In the genomic region with DNA sequence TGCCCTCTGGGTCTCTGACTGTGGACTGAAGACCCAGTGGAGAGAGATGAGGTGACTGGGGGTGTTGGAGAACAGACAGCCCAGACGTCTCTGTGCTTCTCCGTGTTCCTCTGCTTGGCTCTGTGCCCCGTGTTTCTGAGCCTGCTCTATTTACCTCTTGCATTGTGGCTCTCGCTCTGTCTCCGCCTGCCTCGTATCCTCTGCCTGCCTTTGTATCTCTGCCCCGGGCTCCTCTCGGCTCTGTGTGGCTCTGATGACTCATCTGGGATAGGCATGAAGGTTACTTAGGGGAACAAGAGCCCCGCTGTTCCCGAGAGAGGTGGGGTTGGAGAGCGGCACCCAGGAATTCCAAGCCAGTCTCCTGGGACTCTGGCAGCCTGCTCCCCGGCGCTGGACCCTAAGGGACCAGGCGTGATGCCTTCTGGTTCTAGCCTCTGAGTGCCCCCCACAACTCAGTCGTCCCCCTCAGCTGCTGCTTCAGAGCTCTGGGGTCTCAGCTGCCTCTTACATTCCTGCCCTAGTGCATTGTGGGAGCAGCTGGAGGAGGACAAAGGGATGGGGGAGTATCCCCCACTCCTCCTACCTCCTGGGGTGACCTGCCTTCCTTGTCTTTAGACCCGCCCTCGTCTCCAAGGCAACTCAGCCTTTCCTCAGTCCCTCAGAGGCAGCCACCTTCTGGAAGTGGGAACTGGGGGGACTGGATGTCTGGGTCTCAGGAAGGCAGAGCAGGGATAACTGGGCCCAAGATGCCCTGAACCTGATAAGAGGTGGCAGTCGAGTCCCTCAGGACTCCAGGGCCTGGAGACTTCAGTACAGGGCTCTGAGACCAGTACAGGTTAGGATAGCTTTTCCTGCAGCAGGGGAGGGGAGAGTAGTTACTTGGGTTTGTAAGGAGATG, we compare ENCODE assay signal across 1 cellular context.
TF ChIP-seq lines count a peak whose summit lies in the region.

No MANE protein-coding gene starts in this region.

TF ChIP-seq in HepG2, 621 proteins besides CTCF, POLR2A, EP300 and RAD21 (continued from another document):
- TF ChIP-seq, protein P1, sequence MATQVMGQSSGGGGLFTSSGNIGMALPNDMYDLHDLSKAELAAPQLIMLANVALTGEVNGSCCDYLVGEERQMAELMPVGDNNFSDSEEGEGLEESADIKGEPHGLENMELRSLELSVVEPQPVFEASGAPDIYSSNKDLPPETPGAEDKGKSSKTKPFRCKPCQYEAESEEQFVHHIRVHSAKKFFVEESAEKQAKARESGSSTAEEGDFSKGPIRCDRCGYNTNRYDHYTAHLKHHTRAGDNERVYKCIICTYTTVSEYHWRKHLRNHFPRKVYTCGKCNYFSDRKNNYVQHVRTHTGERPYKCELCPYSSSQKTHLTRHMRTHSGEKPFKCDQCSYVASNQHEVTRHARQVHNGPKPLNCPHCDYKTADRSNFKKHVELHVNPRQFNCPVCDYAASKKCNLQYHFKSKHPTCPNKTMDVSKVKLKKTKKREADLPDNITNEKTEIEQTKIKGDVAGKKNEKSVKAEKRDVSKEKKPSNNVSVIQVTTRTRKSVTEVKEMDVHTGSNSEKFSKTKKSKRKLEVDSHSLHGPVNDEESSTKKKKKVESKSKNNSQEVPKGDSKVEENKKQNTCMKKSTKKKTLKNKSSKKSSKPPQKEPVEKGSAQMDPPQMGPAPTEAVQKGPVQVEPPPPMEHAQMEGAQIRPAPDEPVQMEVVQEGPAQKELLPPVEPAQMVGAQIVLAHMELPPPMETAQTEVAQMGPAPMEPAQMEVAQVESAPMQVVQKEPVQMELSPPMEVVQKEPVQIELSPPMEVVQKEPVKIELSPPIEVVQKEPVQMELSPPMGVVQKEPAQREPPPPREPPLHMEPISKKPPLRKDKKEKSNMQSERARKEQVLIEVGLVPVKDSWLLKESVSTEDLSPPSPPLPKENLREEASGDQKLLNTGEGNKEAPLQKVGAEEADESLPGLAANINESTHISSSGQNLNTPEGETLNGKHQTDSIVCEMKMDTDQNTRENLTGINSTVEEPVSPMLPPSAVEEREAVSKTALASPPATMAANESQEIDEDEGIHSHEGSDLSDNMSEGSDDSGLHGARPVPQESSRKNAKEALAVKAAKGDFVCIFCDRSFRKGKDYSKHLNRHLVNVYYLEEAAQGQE (IDR thresholded peaks at IDR 0.05; ENCODE audit: borderline replicate concordance in 1 of 2, low read depth in 1 of 2, low read length in 2 of 2) = 0 out of 4 replicates have a peak, but pooled peaks of 1 of the 2 experiments have one; percentile 11
- TF ChIP-seq ZNF790 (CRISPR knock-in tag; IDR thresholded peaks at IDR 0.05; ENCODE audit: borderline replicate concordance) = 0 out of 2 replicates have a peak, but pooled peaks have one; percentile 41
- TF ChIP-seq SIN3B (IDR thresholded peaks at IDR 0.05; ENCODE audit: low read length) = no peak
- peak; percentile 60; the same call in 1 of the 2 replicates for TF ChIP-seq KAT8 (CRISPR knock-in tag; IDR thresholded peaks at IDR 0.05)
- TF ChIP-seq, protein P2, sequence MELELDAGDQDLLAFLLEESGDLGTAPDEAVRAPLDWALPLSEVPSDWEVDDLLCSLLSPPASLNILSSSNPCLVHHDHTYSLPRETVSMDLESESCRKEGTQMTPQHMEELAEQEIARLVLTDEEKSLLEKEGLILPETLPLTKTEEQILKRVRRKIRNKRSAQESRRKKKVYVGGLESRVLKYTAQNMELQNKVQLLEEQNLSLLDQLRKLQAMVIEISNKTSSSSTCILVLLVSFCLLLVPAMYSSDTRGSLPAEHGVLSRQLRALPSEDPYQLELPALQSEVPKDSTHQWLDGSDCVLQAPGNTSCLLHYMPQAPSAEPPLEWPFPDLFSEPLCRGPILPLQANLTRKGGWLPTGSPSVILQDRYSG (CRISPR knock-in tag; IDR thresholded peaks at IDR 0.05) = no peak
- no peak for TF ChIP-seq ZNF317 (CRISPR knock-in tag; IDR thresholded peaks at IDR 0.05)
- TF ChIP-seq, protein P3, sequence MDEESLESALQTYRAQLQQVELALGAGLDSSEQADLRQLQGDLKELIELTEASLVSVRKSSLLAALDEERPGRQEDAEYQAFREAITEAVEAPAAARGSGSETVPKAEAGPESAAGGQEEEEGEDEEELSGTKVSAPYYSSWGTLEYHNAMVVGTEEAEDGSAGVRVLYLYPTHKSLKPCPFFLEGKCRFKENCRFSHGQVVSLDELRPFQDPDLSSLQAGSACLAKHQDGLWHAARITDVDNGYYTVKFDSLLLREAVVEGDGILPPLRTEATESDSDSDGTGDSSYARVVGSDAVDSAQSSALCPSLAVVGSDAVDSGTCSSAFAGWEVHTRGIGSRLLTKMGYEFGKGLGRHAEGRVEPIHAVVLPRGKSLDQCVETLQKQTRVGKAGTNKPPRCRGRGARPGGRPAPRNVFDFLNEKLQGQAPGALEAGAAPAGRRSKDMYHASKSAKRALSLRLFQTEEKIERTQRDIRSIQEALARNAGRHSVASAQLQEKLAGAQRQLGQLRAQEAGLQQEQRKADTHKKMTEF (CRISPR knock-in tag; IDR thresholded peaks at IDR 0.05) = peak; percentile 67
- no peak for TF ChIP-seq ZNF891 (CRISPR knock-in tag; IDR thresholded peaks at IDR 0.05)
- no peak for TF ChIP-seq FOXJ3 (CRISPR knock-in tag; IDR thresholded peaks at IDR 0.05; ENCODE audit: borderline replicate concordance)
- TF ChIP-seq ZNF598 (CRISPR knock-in tag; IDR thresholded peaks at IDR 0.05; ENCODE audit: borderline replicate concordance) = no peak
- TF ChIP-seq ZNF143 (CRISPR knock-in tag; IDR thresholded peaks at IDR 0.05) = peak; percentile 65
- no peak for TF ChIP-seq FOXA1 (IDR thresholded peaks at IDR 0.05)
- TF ChIP-seq FOXA1 (CRISPR knock-in tag; IDR thresholded peaks at IDR 0.05) = peak; percentile 45
- 0 out of 2 replicates have a peak, but pooled peaks have one; percentile 58 for TF ChIP-seq ZFP90 (CRISPR knock-in tag; IDR thresholded peaks at IDR 0.05; ENCODE audit: borderline replicate concordance)
- TF ChIP-seq PAF1 (CRISPR knock-in tag; IDR thresholded peaks at IDR 0.05) = no peak
- peak; percentile 76; the same call in 1 of the 2 replicates for TF ChIP-seq ZBTB7B (CRISPR knock-in tag; IDR thresholded peaks at IDR 0.05)
- TF ChIP-seq PHF8 (CRISPR knock-in tag; IDR thresholded peaks at IDR 0.05) = peak; percentile 42; the same call in 1 of the 2 replicates
- no peak for TF ChIP-seq SMARCC2 (IDR thresholded peaks at IDR 0.05)
- TF ChIP-seq, protein P4, sequence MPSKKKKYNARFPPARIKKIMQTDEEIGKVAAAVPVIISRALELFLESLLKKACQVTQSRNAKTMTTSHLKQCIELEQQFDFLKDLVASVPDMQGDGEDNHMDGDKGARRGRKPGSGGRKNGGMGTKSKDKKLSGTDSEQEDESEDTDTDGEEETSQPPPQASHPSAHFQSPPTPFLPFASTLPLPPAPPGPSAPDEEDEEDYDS (CRISPR knock-in tag; IDR thresholded peaks at IDR 0.05) = peak; percentile 55; the same call in 1 of the 2 replicates
- TF ChIP-seq ATF7-NPFF (CRISPR knock-in tag; IDR thresholded peaks at IDR 0.05; ENCODE audit: low read depth) = 0 out of 2 replicates have a peak, but pooled peaks have one; percentile 38
- peak; percentile 76; the same call in 1 of the 2 replicates for TF ChIP-seq ZNF788 (CRISPR knock-in tag; IDR thresholded peaks at IDR 0.05; ENCODE audit: borderline replicate concordance)
- TF ChIP-seq, protein P5, sequence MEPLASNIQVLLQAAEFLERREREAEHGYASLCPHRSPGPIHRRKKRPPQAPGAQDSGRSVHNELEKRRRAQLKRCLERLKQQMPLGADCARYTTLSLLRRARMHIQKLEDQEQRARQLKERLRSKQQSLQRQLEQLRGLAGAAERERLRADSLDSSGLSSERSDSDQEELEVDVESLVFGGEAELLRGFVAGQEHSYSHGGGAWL (CRISPR knock-in tag; IDR thresholded peaks at IDR 0.05) = 0 out of 2 replicates have a peak, but pooled peaks have one; percentile 27
- no peak for TF ChIP-seq CHD4 (IDR thresholded peaks at IDR 0.05; ENCODE audit: borderline replicate concordance, low read length)
- peak; percentile 13; the same call in 1 of the 2 replicates for TF ChIP-seq HNF4A (CRISPR knock-in tag; IDR thresholded peaks at IDR 0.05)
- TF ChIP-seq ZNF644 (CRISPR knock-in tag; IDR thresholded peaks at IDR 0.05; ENCODE audit: low read depth) = 0 out of 2 replicates have a peak, but pooled peaks have one; percentile 37
- TF ChIP-seq ZNF350 (CRISPR knock-in tag; IDR thresholded peaks at IDR 0.05; ENCODE audit: borderline replicate concordance, low read depth) = peak; percentile 19; the same call in 1 of the 2 replicates
- no peak for TF ChIP-seq ZNF713 (CRISPR knock-in tag; IDR thresholded peaks at IDR 0.05)
- TF ChIP-seq SMAD9 (CRISPR knock-in tag; IDR thresholded peaks at IDR 0.05) = peak; percentile 53; the same call in 1 of the 2 replicates
- peak; percentile 31 for TF ChIP-seq MYC (CRISPR knock-in tag; IDR thresholded peaks at IDR 0.05; ENCODE audit: borderline replicate concordance)
- TF ChIP-seq, protein P6, sequence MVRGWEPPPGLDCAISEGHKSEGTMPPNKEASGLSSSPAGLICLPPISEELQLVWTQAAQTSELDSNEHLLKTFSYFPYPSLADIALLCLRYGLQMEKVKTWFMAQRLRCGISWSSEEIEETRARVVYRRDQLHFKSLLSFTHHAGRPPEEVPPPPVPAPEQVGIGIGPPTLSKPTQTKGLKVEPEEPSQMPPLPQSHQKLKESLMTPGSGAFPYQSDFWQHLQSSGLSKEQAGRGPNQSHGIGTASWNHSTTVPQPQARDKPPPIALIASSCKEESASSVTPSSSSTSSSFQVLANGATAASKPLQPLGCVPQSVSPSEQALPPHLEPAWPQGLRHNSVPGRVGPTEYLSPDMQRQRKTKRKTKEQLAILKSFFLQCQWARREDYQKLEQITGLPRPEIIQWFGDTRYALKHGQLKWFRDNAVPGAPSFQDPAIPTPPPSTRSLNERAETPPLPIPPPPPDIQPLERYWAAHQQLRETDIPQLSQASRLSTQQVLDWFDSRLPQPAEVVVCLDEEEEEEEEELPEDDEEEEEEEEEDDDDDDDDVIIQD (CRISPR knock-in tag; IDR thresholded peaks at IDR 0.05; ENCODE audit: low read depth) = peak; percentile 15; the same call in 1 of the 2 replicates
